ENCODE assay signal across 8 cellular contexts in genomic region chr12:57631566-57632368, GRCh38. TPM values are rescaled to one million over a fixed set of nuclear protein-coding genes. Genes with fewer than 3 reads are reported as not detected.
DNase-seq lines count a peak whose midpoint lies in the region; ATAC-seq, FAIRE-seq and TF ChIP-seq lines count a peak whose summit lies in the region.

No MANE protein-coding gene starts in this region.

- DNase-seq in A549 (ENCODE audit: low read depth in 1 of 2, low spot score in 1 of 2) (no peak), HFF-Myc (ENCODE audit: extremely low read depth, low read depth) (no peak), astrocyte of the hippocampus (ENCODE audit: low read depth, low spot score) (peak; percentile 51), kidney epithelial cell (ENCODE audit: low read depth) (no peak), type B pancreatic cell (ENCODE audit: extremely low spot score, unreplicated experiment) (peak; percentile 65)
- no peak for DNase-seq in stimulated activated CD4-positive, alpha-beta T cell treated with anti-CD3 and anti-CD28 coated beads, Interleukin-15, amount 100 ng/mL, for 24 hours

- TF ChIP-seq EP300 in A549 (IDR thresholded peaks at IDR 0.05), result no peak

- peak overlapping the region; percentile 84 for H3K4me3 Mint-ChIP-seq in type B pancreatic cell

- H3K4me1 Mint-ChIP-seq in type B pancreatic cell (ENCODE audit: unreplicated experiment), result no peaks in the 10 kb centered on the region

- TF ChIP-seq CTCF in A549 (IDR thresholded peaks at IDR 0.05) (no peak), HFF-Myc (IDR thresholded peaks at IDR 0.05; ENCODE audit: low read depth, low read length, missing control alignments) (no peak), kidney epithelial cell (IDR thresholded peaks at IDR 0.05; ENCODE audit: insufficient read depth, low read length, poor library complexity, severe bottlenecking) (no peak), type B pancreatic cell (conservative IDR thresholded peaks at IDR 0.05) (no peak)

- CTCF ChIA-PET in A549 (lab: Yijun Ruan, JAX), result interaction anchor here (1.2 to 5.2 kb wide), 5 partner anchors 9 to 49 kb away, joined by 3 to 76 read pairs (median 6); no protein-coding TSS in a partner anchor

- FAIRE-seq in A549 (lab: Jason Lieb, UNC), result no peak

- H3K9me3 Mint-ChIP-seq in type B pancreatic cell, result no peaks in the 10 kb centered on the region

- H3K9me3 ChIP-seq in A549, result no peaks in the 10 kb centered on the region

- H3K36me3 Mint-ChIP-seq in type B pancreatic cell, result peaks cover 3% of the 10 kb centered on the region

- peak overlapping the region; percentile 94 for H3K27ac ChIP-seq in A549

- peaks cover 13% of the 10 kb centered on the region for H3K4me1 ChIP-seq in A549

- peaks cover 61% of the 10 kb centered on the region for H3K27me3 ChIP-seq in kidney epithelial cell (ENCODE audit: control insufficient read depth, insufficient read depth, low read length)

- peaks cover 71% of the 10 kb centered on the region for H3K27me3 Mint-ChIP-seq in type B pancreatic cell

- no peaks in the 10 kb centered on the region for H3K36me3 ChIP-seq in kidney epithelial cell (ENCODE audit: control insufficient read depth, insufficient read depth, low read length)

- peak; percentile 20 to 62; a peak in 5 of 6 replicates for ATAC-seq in A549
- ATAC-seq in GM18511 (IDR thresholded peaks at IDR 0.05; ENCODE audit: unreplicated experiment), result no peak
- no peak for ATAC-seq in GM18868 (IDR thresholded peaks at IDR 0.05; ENCODE audit: unreplicated experiment)

- peak overlapping the region; percentile 83 for H3K4me3 ChIP-seq in A549
- H3K4me3 ChIP-seq in HFF-Myc (replicated peaks; ENCODE audit: low read depth, low read length), result peak overlapping the region; percentile 38; the same call in 1 of the 2 replicates
- peak overlapping the region; percentile 39 for H3K4me3 ChIP-seq in kidney epithelial cell (ENCODE audit: low read depth, low read length)

- 37% methylated on average over 29 of the region's 44 CpGs for WGBS in A549 (ENCODE audit: missing lambda C conversion rate)

- no peak for TF ChIP-seq POLR2A in A549 (IDR thresholded peaks at IDR 0.05; ENCODE audit: low read length)

- peak overlapping the region; percentile 97 for H3K4me2 ChIP-seq in A549

- TF ChIP-seq RAD21 in A549 (conservative IDR thresholded peaks at IDR 0.05 in 1 of 2, IDR thresholded peaks at IDR 0.05 in 1 of 2), result no peak

- POLR2A ChIA-PET in A549 (lab: Yijun Ruan, JAX), result no interaction called here

- H3K27ac Mint-ChIP-seq in type B pancreatic cell, result no peak overlapping the region

TF ChIP-seq in A549, 52 proteins besides CTCF, POLR2A, EP300 and RAD21:
- TF ChIP-seq E2F6 (IDR thresholded peaks at IDR 0.05; ENCODE audit: borderline replicate concordance, low read depth), result 0 out of 2 replicates have a peak, but pooled peaks have one; percentile 23
- TF ChIP-seq HOXB5 (CRISPR knock-in tag; IDR thresholded peaks at IDR 0.05), result no peak
- no peak for TF ChIP-seq JUN (IDR thresholded peaks at IDR 0.05)
- TF ChIP-seq RNF2 (IDR thresholded peaks at IDR 0.05; ENCODE audit: borderline replicate concordance, low read depth), result no peak
- TF ChIP-seq, protein P1, sequence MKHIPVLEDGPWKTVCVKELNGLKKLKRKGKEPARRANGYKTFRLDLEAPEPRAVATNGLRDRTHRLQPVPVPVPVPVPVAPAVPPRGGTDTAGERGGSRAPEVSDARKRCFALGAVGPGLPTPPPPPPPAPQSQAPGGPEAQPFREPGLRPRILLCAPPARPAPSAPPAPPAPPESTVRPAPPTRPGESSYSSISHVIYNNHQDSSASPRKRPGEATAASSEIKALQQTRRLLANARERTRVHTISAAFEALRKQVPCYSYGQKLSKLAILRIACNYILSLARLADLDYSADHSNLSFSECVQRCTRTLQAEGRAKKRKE (CRISPR knock-in tag; IDR thresholded peaks at IDR 0.05; ENCODE audit: low read depth), result no peak

RNA-seq across cellular contexts. Expression of gene B4GALNT1, which starts 1.2 kb away (rescaled TPM):
- polyA plus RNA-seq in A549 (2011; rRNA removed), result 25.7 and 27.0 TPM in 2 replicates
- 54.1 and 77.8 TPM in 2 replicates for polyA plus RNA-seq in A549 (2012; cell fraction: cytosol; rRNA removed)
- polyA plus RNA-seq in A549 (2012; cell fraction: nucleus; rRNA removed), result 109 and 163 TPM in 2 replicates
- polyA plus RNA-seq in A549 (2017; fragmentation: RNase III; extraction: RNeasy Plus Mini Kit Qiagen cat#74134 plus additional on column Dnase treatment), result 33.2 to 35.1 TPM (median 33.4 TPM) in 3 replicates
- 31.2 and 40.5 TPM in 2 replicates for polyA minus RNA-seq in A549 (2011; rRNA and poly(A)+ RNA removed)
- 0.48 and 2.2 TPM in 2 replicates for total RNA-seq in kidney epithelial cell
- total RNA-seq in type B pancreatic cell (ENCODE audit: low replicate concordance), result 0.64 and 5.9 TPM in 2 replicates

RNA-seq across cellular contexts. Expression of gene ARHGEF25, which starts 20.5 kb away (rescaled TPM):
- 9.3 and 9.9 TPM in 2 replicates for polyA plus RNA-seq in A549 (2011; rRNA removed)
- 8.2 and 9.6 TPM in 2 replicates for polyA plus RNA-seq in A549 (2012; cell fraction: cytosol; rRNA removed)
- 21.2 and 25.6 TPM in 2 replicates for polyA plus RNA-seq in A549 (2012; cell fraction: nucleus; rRNA removed)
- polyA plus RNA-seq in A549 (2017; fragmentation: RNase III; extraction: RNeasy Plus Mini Kit Qiagen cat#74134 plus additional on column Dnase treatment), result 8.0 to 13.8 TPM (median 11.9 TPM) in 3 replicates
- 5.6 and 9.4 TPM in 2 replicates for polyA minus RNA-seq in A549 (2011; rRNA and poly(A)+ RNA removed)
- total RNA-seq in kidney epithelial cell, result 2.3 and 2.4 TPM in 2 replicates
- 4.7 and 34.6 TPM in 2 replicates for total RNA-seq in type B pancreatic cell (ENCODE audit: low replicate concordance)

RNA-seq across cellular contexts. Expression of gene DTX3, which starts 27.1 kb away (rescaled TPM):
- 21.7 and 29.6 TPM in 2 replicates for polyA plus RNA-seq in A549 (2011; rRNA removed)
- polyA plus RNA-seq in A549 (2012; cell fraction: cytosol; rRNA removed), result 25.2 and 28.8 TPM in 2 replicates
- 113 and 120 TPM in 2 replicates for polyA plus RNA-seq in A549 (2012; cell fraction: nucleus; rRNA removed)
- 18.1 to 26.2 TPM (median 24.7 TPM) in 3 replicates for polyA plus RNA-seq in A549 (2017; fragmentation: RNase III; extraction: RNeasy Plus Mini Kit Qiagen cat#74134 plus additional on column Dnase treatment)
- polyA minus RNA-seq in A549 (2011; rRNA and poly(A)+ RNA removed), result 17.1 and 17.7 TPM in 2 replicates
- total RNA-seq in kidney epithelial cell, result 27.3 and 34.1 TPM in 2 replicates
- total RNA-seq in type B pancreatic cell (ENCODE audit: low replicate concordance), result 21.5 and 65.5 TPM in 2 replicates

RNA-seq across cellular contexts. Expression of gene PIP4K2C, which starts 40.8 kb away (rescaled TPM):
- polyA plus RNA-seq in A549 (2011; rRNA removed) (60.9 and 62.9 TPM in 2 replicates), A549 (2017; fragmentation: RNase III; extraction: RNeasy Plus Mini Kit Qiagen cat#74134 plus additional on column Dnase treatment) (30.5 to 35.7 TPM (median 35.3 TPM) in 3 replicates)
- 22.6 and 29.7 TPM in 2 replicates for polyA plus RNA-seq in A549 (2012; cell fraction: cytosol; rRNA removed)
- 17.0 and 22.1 TPM in 2 replicates for polyA plus RNA-seq in A549 (2012; cell fraction: nucleus; rRNA removed)
- polyA minus RNA-seq in A549 (2011; rRNA and poly(A)+ RNA removed), result 29.9 and 32.3 TPM in 2 replicates
- total RNA-seq in kidney epithelial cell (96.0 and 105 TPM in 2 replicates), type B pancreatic cell (ENCODE audit: low replicate concordance) (27.6 and 35.6 TPM in 2 replicates)

Comparison
In these comparisons a context has a peak if more than half of its experiments do, and no peak if none do; other contexts are left out.
1. ATAC-seq: peak in A549 (2 of 2); none in GM18511 (single experiment) and GM18868 (single experiment).
2. DNase-seq: peak in astrocyte of the hippocampus (single experiment) and type B pancreatic cell (single experiment); none in A549 (0 of 2), HFF-Myc (single experiment), kidney epithelial cell (single experiment) and stimulated activated CD4-positive, alpha-beta T cell treated with anti-CD3 and anti-CD28 coated beads, Interleukin-15, amount 100 ng/mL, for 24 hours (single experiment).
3. Peak in every context shown above with its lines, with median percentiles within 50 percentile points of each other: H3K4me3 ChIP-seq.